ENCODE assay signal across 1 cellular context in the genomic region with DNA sequence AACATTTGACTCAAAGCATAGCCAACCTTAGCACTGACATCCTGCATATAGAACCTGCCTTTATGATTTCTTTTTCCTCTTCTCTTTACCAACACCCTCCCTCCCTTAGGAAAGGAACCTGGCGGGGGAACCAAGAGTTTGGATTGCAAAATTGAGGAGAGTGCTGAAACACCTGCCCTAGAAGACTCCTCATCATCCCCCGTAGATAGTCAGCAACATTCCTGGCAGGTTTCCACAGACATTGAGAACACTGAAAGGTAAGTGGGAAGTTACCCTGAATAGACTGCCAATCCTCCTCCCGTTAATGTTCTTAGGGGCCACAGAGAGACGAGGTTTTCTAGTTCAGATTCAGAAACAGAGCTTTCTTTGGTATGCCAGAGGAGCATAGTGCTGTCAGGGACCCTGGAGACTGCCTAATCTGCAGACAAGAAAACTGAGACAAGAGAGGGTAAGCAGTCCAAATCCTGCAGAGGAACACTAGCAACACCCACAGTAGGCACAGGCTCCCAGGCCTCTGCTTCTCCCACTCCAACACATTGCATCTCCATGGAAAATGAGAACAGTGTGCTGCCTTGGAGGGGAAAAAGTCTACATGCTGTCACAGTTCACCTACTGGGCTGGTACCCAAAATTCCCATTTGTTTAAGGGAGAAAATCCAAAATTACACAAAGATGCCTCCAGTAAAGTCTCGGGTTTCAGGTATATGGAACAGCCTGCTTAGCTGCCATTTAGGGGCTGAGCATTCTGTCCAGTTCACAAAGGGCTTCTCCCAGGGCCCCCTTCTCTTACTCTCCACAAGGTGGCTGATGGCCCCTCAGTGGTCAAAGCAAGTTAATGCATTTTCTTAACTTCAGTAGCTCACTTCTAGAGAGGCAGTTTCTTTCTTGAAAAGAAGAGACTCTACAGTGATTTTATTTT.
TF ChIP-seq lines count a peak whose summit lies in the region.

No MANE protein-coding gene starts in this region.

TF ChIP-seq in HCT116, 20 proteins besides CTCF, POLR2A, EP300 and RAD21 (continued from another document):
- TF ChIP-seq, protein P1, sequence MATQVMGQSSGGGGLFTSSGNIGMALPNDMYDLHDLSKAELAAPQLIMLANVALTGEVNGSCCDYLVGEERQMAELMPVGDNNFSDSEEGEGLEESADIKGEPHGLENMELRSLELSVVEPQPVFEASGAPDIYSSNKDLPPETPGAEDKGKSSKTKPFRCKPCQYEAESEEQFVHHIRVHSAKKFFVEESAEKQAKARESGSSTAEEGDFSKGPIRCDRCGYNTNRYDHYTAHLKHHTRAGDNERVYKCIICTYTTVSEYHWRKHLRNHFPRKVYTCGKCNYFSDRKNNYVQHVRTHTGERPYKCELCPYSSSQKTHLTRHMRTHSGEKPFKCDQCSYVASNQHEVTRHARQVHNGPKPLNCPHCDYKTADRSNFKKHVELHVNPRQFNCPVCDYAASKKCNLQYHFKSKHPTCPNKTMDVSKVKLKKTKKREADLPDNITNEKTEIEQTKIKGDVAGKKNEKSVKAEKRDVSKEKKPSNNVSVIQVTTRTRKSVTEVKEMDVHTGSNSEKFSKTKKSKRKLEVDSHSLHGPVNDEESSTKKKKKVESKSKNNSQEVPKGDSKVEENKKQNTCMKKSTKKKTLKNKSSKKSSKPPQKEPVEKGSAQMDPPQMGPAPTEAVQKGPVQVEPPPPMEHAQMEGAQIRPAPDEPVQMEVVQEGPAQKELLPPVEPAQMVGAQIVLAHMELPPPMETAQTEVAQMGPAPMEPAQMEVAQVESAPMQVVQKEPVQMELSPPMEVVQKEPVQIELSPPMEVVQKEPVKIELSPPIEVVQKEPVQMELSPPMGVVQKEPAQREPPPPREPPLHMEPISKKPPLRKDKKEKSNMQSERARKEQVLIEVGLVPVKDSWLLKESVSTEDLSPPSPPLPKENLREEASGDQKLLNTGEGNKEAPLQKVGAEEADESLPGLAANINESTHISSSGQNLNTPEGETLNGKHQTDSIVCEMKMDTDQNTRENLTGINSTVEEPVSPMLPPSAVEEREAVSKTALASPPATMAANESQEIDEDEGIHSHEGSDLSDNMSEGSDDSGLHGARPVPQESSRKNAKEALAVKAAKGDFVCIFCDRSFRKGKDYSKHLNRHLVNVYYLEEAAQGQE (IDR thresholded peaks at IDR 0.05; ENCODE audit: low read depth) = no peak
- TF ChIP-seq POLR2AphosphoS5 (IDR thresholded peaks at IDR 0.05; ENCODE audit: low read depth, low read length) (no peak), SP1 (IDR thresholded peaks at IDR 0.05; ENCODE audit: low read depth) (no peak)
